Comparison of ENCODE assay signal across 37 cellular contexts in the genomic region with DNA sequence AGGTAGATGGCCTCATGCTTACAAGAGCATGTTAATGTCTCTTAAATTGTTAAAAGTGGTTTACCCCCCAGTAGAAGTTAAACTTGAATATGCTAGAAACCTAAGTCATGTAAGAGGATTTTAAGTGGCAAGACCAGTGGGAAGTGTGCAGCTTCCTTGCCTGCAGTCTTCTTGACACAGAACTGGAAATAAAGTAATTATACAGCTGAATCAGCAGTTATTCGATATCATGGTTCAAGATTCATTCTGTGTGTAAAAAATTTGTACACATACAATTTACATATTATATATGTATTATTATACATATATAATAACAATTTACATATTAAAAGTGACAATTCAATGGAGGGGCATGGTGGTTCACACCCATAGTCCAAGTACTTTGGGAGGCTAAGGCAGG. TPM values are rescaled to one million over a fixed set of nuclear protein-coding genes. Genes with fewer than 3 reads are reported as not detected.
"Had no signal": no experiment of that assay in that cellular context is flagged by ENCODE, and none has a peak within 500 bp of the region (broad histone marks: within the 10 kb centered on the region; RNA-seq: fewer than 3 reads in every experiment).

No MANE protein-coding gene starts in this region.

- H3K4me3 Mint-ChIP-seq: activated B cell treated with CpG ODN at 0.5 μM for 24 hours; activated CD4-positive, alpha-beta memory T cell treated with anti-CD3 and anti-CD28 coated beads for 36 hours; activated CD4-positive, alpha-beta T cell treated with anti-CD3 and anti-CD28 coated beads, Interleukin-2, amount 10 ng/mL, durations not matched to agents 24 days and 14 days; activated CD8-positive, alpha-beta T cell treated with anti-CD3 and anti-CD28 coated beads for 36 hours; activated naive CD4-positive, alpha-beta T cell treated with anti-CD3 and anti-CD28 coated beads, Interleukin-2, amount 10 ng/mL, durations not matched to agents 7 days and 5 days; activated naive CD4-positive, alpha-beta T cell treated with anti-CD3 and anti-CD28 coated beads, Interleukin-2, amount 50 U/mL, for 24 hours; activated naive CD8-positive, alpha-beta T cell; activated naive CD8-positive, alpha-beta T cell treated with anti-CD3 and anti-CD28 coated beads, Interleukin-2, amount 10 ng/mL, durations not matched to agents 7 days and 5 days; activated naive CD8-positive, alpha-beta T cell treated with anti-CD3 and anti-CD28 coated beads, Interleukin-2, amount 50 U/mL, for 24 hours; activated T-cell treated with anti-CD3 and anti-CD28 coated beads, Interleukin-2, amount 50 U/mL, for 24 hours; brain; central memory CD8-positive, alpha-beta T cell; T-helper 1 cell treated with Interleukin-12 subunit alpha and Interleukin-12 subunit beta and Interleukin-4 antibody, amounts not matched to agents 30 μg/mL and 1 μg/mL, for 36 hours; T-helper 2 cell treated with Interferon-gamma antibody and Interleukin-4, amounts not matched to agents 5 μg/mL and 100 μg/mL, for 36 hours had no signal

- H3K4me3 ChIP-seq: ascending aorta, cardiac muscle cell had no signal

- H3K36me3 ChIP-seq: ascending aorta, cardiac muscle cell had no signal

- H3K27me3 ChIP-seq: ascending aorta, cardiac muscle cell had no signal

- H3K4me1 ChIP-seq: ascending aorta had no signal

- H3K9me3 ChIP-seq: ascending aorta had no signal

- H3K27me3 Mint-ChIP-seq: activated B cell treated with CpG ODN at 0.5 μM for 24 hours; activated CD4-positive, alpha-beta memory T cell treated with anti-CD3 and anti-CD28 coated beads for 36 hours; activated CD4-positive, alpha-beta T cell treated with anti-CD3 and anti-CD28 coated beads, Interleukin-2, amount 10 ng/mL, durations not matched to agents 24 days and 14 days; activated CD8-positive, alpha-beta T cell treated with anti-CD3 and anti-CD28 coated beads for 36 hours; activated naive CD4-positive, alpha-beta T cell treated with anti-CD3 and anti-CD28 coated beads, Interleukin-2, amount 10 ng/mL, durations not matched to agents 7 days and 5 days; activated naive CD4-positive, alpha-beta T cell treated with anti-CD3 and anti-CD28 coated beads, Interleukin-2, amount 50 U/mL, for 24 hours; activated naive CD8-positive, alpha-beta T cell; activated naive CD8-positive, alpha-beta T cell treated with anti-CD3 and anti-CD28 coated beads, Interleukin-2, amount 10 ng/mL, durations not matched to agents 7 days and 5 days; activated naive CD8-positive, alpha-beta T cell treated with anti-CD3 and anti-CD28 coated beads, Interleukin-2, amount 50 U/mL, for 24 hours; activated T-cell treated with anti-CD3 and anti-CD28 coated beads, Interleukin-2, amount 50 U/mL, for 24 hours; brain; central memory CD8-positive, alpha-beta T cell had no signal

- H3K4me1 Mint-ChIP-seq: activated B cell treated with CpG ODN at 0.5 μM for 24 hours; activated CD4-positive, alpha-beta T cell treated with anti-CD3 and anti-CD28 coated beads, Interleukin-2, amount 10 ng/mL, durations not matched to agents 24 days and 14 days; activated naive CD4-positive, alpha-beta T cell treated with anti-CD3 and anti-CD28 coated beads, Interleukin-2, amount 10 ng/mL, durations not matched to agents 7 days and 5 days; activated naive CD4-positive, alpha-beta T cell treated with anti-CD3 and anti-CD28 coated beads, Interleukin-2, amount 50 U/mL, for 24 hours; activated naive CD8-positive, alpha-beta T cell treated with anti-CD3 and anti-CD28 coated beads, Interleukin-2, amount 10 ng/mL, durations not matched to agents 7 days and 5 days; activated naive CD8-positive, alpha-beta T cell treated with anti-CD3 and anti-CD28 coated beads, Interleukin-2, amount 50 U/mL, for 24 hours; brain; central memory CD8-positive, alpha-beta T cell had no signal

- H3K27ac Mint-ChIP-seq: activated B cell treated with CpG ODN at 0.5 μM for 24 hours; activated CD4-positive, alpha-beta memory T cell treated with anti-CD3 and anti-CD28 coated beads for 36 hours; activated CD4-positive, alpha-beta T cell treated with anti-CD3 and anti-CD28 coated beads, Interleukin-2, amount 10 ng/mL, durations not matched to agents 24 days and 14 days; activated CD8-positive, alpha-beta T cell treated with anti-CD3 and anti-CD28 coated beads for 36 hours; activated naive CD4-positive, alpha-beta T cell treated with anti-CD3 and anti-CD28 coated beads, Interleukin-2, amount 10 ng/mL, durations not matched to agents 7 days and 5 days; activated naive CD4-positive, alpha-beta T cell treated with anti-CD3 and anti-CD28 coated beads, Interleukin-2, amount 50 U/mL, for 24 hours; activated naive CD8-positive, alpha-beta T cell; activated naive CD8-positive, alpha-beta T cell treated with anti-CD3 and anti-CD28 coated beads, Interleukin-2, amount 10 ng/mL, durations not matched to agents 7 days and 5 days; activated naive CD8-positive, alpha-beta T cell treated with anti-CD3 and anti-CD28 coated beads, Interleukin-2, amount 50 U/mL, for 24 hours; activated T-cell treated with anti-CD3 and anti-CD28 coated beads, Interleukin-2, amount 50 U/mL, for 24 hours; activated T-helper 2 cell treated with anti-CD3 and anti-CD28 coated beads, Interferon-gamma antibody, Interleukin-2, Interleukin-4, amounts not matched to agents 10 μg/mL and 5 μg/mL and 100 μg/mL, durations not matched to agents 14 hours and 24 hours and 36 hours; brain; T-helper 1 cell treated with Interleukin-12 subunit alpha and Interleukin-12 subunit beta and Interleukin-4 antibody, amounts not matched to agents 30 μg/mL and 1 μg/mL, for 36 hours; T-helper 2 cell treated with Interferon-gamma antibody and Interleukin-4, amounts not matched to agents 5 μg/mL and 100 μg/mL, for 36 hours had no signal

- FAIRE-seq: bronchial epithelial cell, TTC549 had no signal

- DNase-seq: activated B cell treated with CpG ODN at 0.5 μM for 24 hours; activated CD4-positive, alpha-beta memory T cell treated with anti-CD3 and anti-CD28 coated beads for 36 hours; activated CD4-positive, alpha-beta T cell treated with anti-CD3 and anti-CD28 coated beads for 4 hours; activated CD4-positive, alpha-beta T cell treated with anti-CD3 and anti-CD28 coated beads, Interleukin-2, amount 10 ng/mL, durations not matched to agents 24 days and 14 days; activated CD4-positive, alpha-beta T cell treated with anti-CD3 and anti-CD28 coated beads, Interleukin-2, amount 50 U/mL, for 1 hour; activated CD4-positive, alpha-beta T cell treated with anti-CD3 and anti-CD28 coated beads, Interleukin-2, amount 50 U/mL, for 4 hours; activated CD4-positive, CD25-positive, alpha-beta regulatory T cell treated with anti-CD3 and anti-CD28 coated beads, Interleukin-2, amount 50 U/mL, for 72 hours; activated CD8-positive, alpha-beta memory T cell treated with anti-CD3 and anti-CD28 coated beads, Interleukin-2, amount 50 U/mL, for 4 hours; activated CD8-positive, alpha-beta T cell treated with anti-CD3 and anti-CD28 coated beads for 36 hours; activated effector memory CD4-positive, alpha-beta T cell treated with Interleukin-2 at 50 U/mL for 16 hours; activated gamma-delta T cell; activated naive CD4-positive, alpha-beta T cell treated with anti-CD3 and anti-CD28 coated beads, Interleukin-2, amount 10 ng/mL, durations not matched to agents 7 days and 5 days; activated naive CD4-positive, alpha-beta T cell treated with Interleukin-2 at 50 U/mL for 16 hours; activated naive CD8-positive, alpha-beta T cell treated with anti-CD3 and anti-CD28 coated beads, Interleukin-2, amount 10 ng/mL, durations not matched to agents 7 days and 5 days; activated naive CD8-positive, alpha-beta T cell treated with anti-CD3 and anti-CD28 coated beads, Interleukin-2, amount 50 U/mL, for 24 hours; activated T-cell treated with anti-CD3 and anti-CD28 coated beads, Interleukin-2, amount 50 U/mL, for 24 hours; activated T-cell treated with anti-CD3 and anti-CD28 coated beads, Interleukin-2, amount 50 U/mL, for 48 hours; amygdala; anterior cingulate cortex; caudate nucleus; cerebellar nuclear complex; T-helper 2 cell; T-helper 9 cell had no signal

- H3K36me3 Mint-ChIP-seq: activated CD4-positive, alpha-beta memory T cell treated with anti-CD3 and anti-CD28 coated beads for 36 hours; activated naive CD4-positive, alpha-beta T cell treated with anti-CD3 and anti-CD28 coated beads, Interleukin-2, amount 10 ng/mL, durations not matched to agents 7 days and 5 days; activated naive CD4-positive, alpha-beta T cell treated with anti-CD3 and anti-CD28 coated beads, Interleukin-2, amount 50 U/mL, for 24 hours; activated naive CD8-positive, alpha-beta T cell; activated naive CD8-positive, alpha-beta T cell treated with anti-CD3 and anti-CD28 coated beads, Interleukin-2, amount 10 ng/mL, durations not matched to agents 7 days and 5 days; brain had no signal

- ATAC-seq: activated CD8-positive, alpha-beta T cell treated with anti-CD3 and anti-CD28 coated beads for 36 hours; activated naive CD8-positive, alpha-beta T cell treated with anti-CD3 and anti-CD28 coated beads, Interleukin-2, amount 50 U/mL, for 24 hours had no signal

- H3K9me3 Mint-ChIP-seq: activated B cell treated with CpG ODN at 0.5 μM for 24 hours; activated CD4-positive, alpha-beta T cell treated with anti-CD3 and anti-CD28 coated beads, Interleukin-2, amount 10 ng/mL, durations not matched to agents 24 days and 14 days; activated CD8-positive, alpha-beta T cell treated with anti-CD3 and anti-CD28 coated beads for 36 hours; activated naive CD4-positive, alpha-beta T cell treated with anti-CD3 and anti-CD28 coated beads, Interleukin-2, amount 10 ng/mL, durations not matched to agents 7 days and 5 days; activated T-cell treated with anti-CD3 and anti-CD28 coated beads, Interleukin-2, amount 50 U/mL, for 24 hours; brain; T-helper 1 cell treated with Interleukin-12 subunit alpha and Interleukin-12 subunit beta and Interleukin-4 antibody, amounts not matched to agents 30 μg/mL and 1 μg/mL, for 36 hours had no signal

- H3K27ac ChIP-seq: ascending aorta, cardiac muscle cell, VCaP had no signal

RNA-seq across cellular contexts. Expression of a gene that starts 24.1 kb away (rescaled TPM):
- total RNA-seq: activated B cell treated with CpG ODN at 0.5 μM for 24 hours; activated CD4-positive, alpha-beta memory T cell treated with anti-CD3 and anti-CD28 coated beads for 36 hours; activated CD4-positive, alpha-beta T cell treated with anti-CD3 and anti-CD28 coated beads, Interleukin-2, amount 10 ng/mL, durations not matched to agents 24 days and 14 days; activated CD8-positive, alpha-beta memory T cell treated with anti-CD3 and anti-CD28 coated beads for 36 hours; activated CD8-positive, alpha-beta T cell treated with anti-CD3 and anti-CD28 coated beads for 36 hours; activated naive CD8-positive, alpha-beta T cell treated with anti-CD3 and anti-CD28 coated beads, Interleukin-2, amount 10 ng/mL, durations not matched to agents 7 days and 5 days; activated T-helper 2 cell treated with anti-CD3 and anti-CD28 coated beads, Interferon-gamma antibody, Interleukin-2, Interleukin-4, amounts not matched to agents 10 μg/mL and 5 μg/mL and 100 μg/mL, durations not matched to agents 14 hours and 24 hours and 36 hours; bronchial epithelial cell; cardiac muscle cell; chondrocyte had no signal
- polyA plus RNA-seq: cardiac muscle cell had no signal
